ENCODE assay signal across 21 cellular contexts in the genomic region with DNA sequence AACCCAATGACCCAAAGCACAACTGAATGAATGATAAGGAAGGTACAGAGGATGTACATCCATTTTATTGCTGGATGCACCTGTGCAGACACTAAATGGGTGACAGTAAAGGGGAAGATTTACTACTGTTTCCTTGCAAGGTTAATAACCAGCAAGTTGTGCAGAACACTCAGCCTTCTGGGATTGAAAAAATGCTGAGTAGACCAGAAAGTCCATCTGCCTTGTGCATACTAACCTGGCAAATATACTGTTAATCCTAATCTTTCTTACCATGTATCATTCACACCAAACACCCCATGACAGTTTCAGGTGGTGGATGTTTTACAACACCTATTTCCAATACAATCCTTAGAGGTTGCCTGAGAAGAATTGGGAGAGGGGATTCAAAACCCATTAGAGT.
DNase-seq lines count a peak whose midpoint lies in the region; ATAC-seq, FAIRE-seq and TF ChIP-seq lines count a peak whose summit lies in the region.
"Had no signal": no experiment of that assay in that cellular context is flagged by ENCODE, and none has a peak within 500 bp of the region (broad histone marks: within the 10 kb centered on the region; RNA-seq: fewer than 3 reads in every experiment).

No MANE protein-coding gene starts in this region.

- BruUV-seq in IMR-90 (replicated peaks; lab: Mats Ljungman, UMichigan) (no TSS peak), K562 (replicated peaks; lab: Mats Ljungman, UMichigan) (no TSS peak)

- dilution Hi-C loops in IMR-90 (cut with HindIII; ENCODE audit: low sequenced_read_pairs, unreplicated experiment): no loop called here

- H3K9me3 ChIP-seq in A549 (peaks cover 11% of the 10 kb centered on the region; the same call in 2 of the 3 replicates), IMR-90 (ENCODE audit: control insufficient read depth, insufficient read depth, low read length) (no peaks in the 10 kb centered on the region), K562 (replicated peaks; ENCODE audit: control insufficient read depth, insufficient read depth, low read depth, low read length) (no peaks in the 10 kb centered on the region), breast epithelium (peaks cover 0 to 14% of the 10 kb centered on the region in 2 donors)
- H3K9me3 ChIP-seq: BE2C, BLaER1 had no signal

- TF ChIP-seq RAD21 in A549 (conservative IDR thresholded peaks at IDR 0.05 in 1 of 2, IDR thresholded peaks at IDR 0.05 in 1 of 2) (no peak), IMR-90 (IDR thresholded peaks at IDR 0.05; ENCODE audit: low read length) (no peak), K562 (CRISPR knock-in tag; conservative IDR thresholded peaks at IDR 0.05 in 1 of 2, IDR thresholded peaks at IDR 0.05 in 1 of 2) (no peak)

- H2BK120ac ChIP-seq in IMR-90 (ENCODE audit: low read depth, low read length): no peak overlapping the region

- H2AFZ ChIP-seq in IMR-90 (replicated peaks; ENCODE audit: low read length, poor library complexity): no peak overlapping the region
- no peak overlapping the region for H2AFZ ChIP-seq in K562 (ENCODE audit: low read depth, low read length)

- DNase-seq in A549 (ENCODE audit: low read depth in 1 of 2, low spot score in 1 of 2) (no peak), IMR-90 (no peak), K562 (ENCODE audit: extremely low read depth in 1 of 4, low spot score in 3 of 4) (no peak), breast epithelium (ENCODE audit: low spot score in 2 of 2) (no peak), COLO829 (ENCODE audit: low spot score) (no peak)
- DNase-seq: 8988T; BE2C; C1 segment of cervical spinal cord; Caco-2; Calu3; CD4-positive, alpha-beta memory T cell; CD4-positive, CD25-positive, alpha-beta regulatory T cell; CD8-positive, alpha-beta memory T cell; DMS79 treated with DMSO at 0.1 percent for 48 hours; GF-D8 had no signal

- no peaks in the 10 kb centered on the region for H3K79me2 ChIP-seq in K562 (ENCODE audit: control insufficient read depth, insufficient read depth, low read length)

- no peak overlapping the region for H2BK5ac ChIP-seq in IMR-90 (ENCODE audit: low read depth, low read length, poor library complexity, severe bottlenecking)

- TF ChIP-seq POLR2A in A549 (IDR thresholded peaks at IDR 0.05; ENCODE audit: low read length): no peak
- no peak for TF ChIP-seq POLR2A in IMR-90 (IDR thresholded peaks at IDR 0.05; ENCODE audit: low read depth, low read length)
- no peak for TF ChIP-seq POLR2A in K562 (conservative IDR thresholded peaks at IDR 0.05)
- TF ChIP-seq POLR2A in breast epithelium (IDR thresholded peaks at IDR 0.05): no peak

- no peak overlapping the region for H3K4me2 ChIP-seq in A549
- H3K4me2 ChIP-seq in IMR-90 (ENCODE audit: low read depth, low read length): no peak overlapping the region
- no peak overlapping the region for H3K4me2 ChIP-seq in K562 (ENCODE audit: insufficient read depth, low read length)
- H3K4me2 ChIP-seq: BLaER1 had no signal

- TF ChIP-seq EP300 in A549 (IDR thresholded peaks at IDR 0.05) (no peak), K562 (IDR thresholded peaks at IDR 0.05; ENCODE audit: low read length) (no peak)

- no peak for TF ChIP-seq CTCF in A549 (IDR thresholded peaks at IDR 0.05)
- no peak for TF ChIP-seq CTCF in IMR-90 (conservative IDR thresholded peaks at IDR 0.05; ENCODE audit: low read depth, low read length)
- no peak for TF ChIP-seq CTCF in K562 (IDR thresholded peaks at IDR 0.05 in 2 of 3, conservative IDR thresholded peaks at IDR 0.05 in 1 of 3; ENCODE audit: insufficient read depth in 2 of 3, low read depth in 1 of 3, low read length in 3 of 3)
- TF ChIP-seq CTCF in breast epithelium (IDR thresholded peaks at IDR 0.05): no peak

- H3K36me3 ChIP-seq in IMR-90 (ENCODE audit: control insufficient read depth, insufficient read depth, low read length) (no peaks in the 10 kb centered on the region), K562 (ENCODE audit: control insufficient read depth, insufficient read depth, low read length) (no peaks in the 10 kb centered on the region), breast epithelium (no peaks in the 10 kb centered on the region)
- H3K36me3 ChIP-seq: BE2C, BLaER1 had no signal

- H4K20me1 ChIP-seq in IMR-90 (ENCODE audit: insufficient read depth, low read length) (no peaks in the 10 kb centered on the region), K562 (replicated peaks; ENCODE audit: control insufficient read depth, insufficient read depth, low read length) (no peaks in the 10 kb centered on the region)
- H4K20me1 ChIP-seq: BLaER1 had no signal

- H2AK5ac ChIP-seq in IMR-90 (ENCODE audit: low read depth, low read length): no peak overlapping the region

- POLR2A ChIA-PET in A549 (lab: Yijun Ruan, JAX): no interaction called here
- POLR2A ChIA-PET in IMR-90 (lab: Charles Lee; ENCODE audit: unreplicated experiment): no interaction called here
- POLR2A ChIA-PET in K562 (lab: Yijun Ruan, JAX): no interaction called here

- H3K9ac ChIP-seq in IMR-90 (ENCODE audit: low read depth, low read length) (no peak overlapping the region), K562 (ENCODE audit: insufficient read depth in 1 of 2, low read depth in 2 of 2, low read length in 2 of 2) (no peak overlapping the region)
- H3K9ac ChIP-seq: BLaER1 had no signal

- intact Hi-C loops in IMR-90 (cut with micrococcal nuclease) (no loop called here), K562 (cut with micrococcal nuclease) (no loop called here), breast epithelium (cut with DNase I; ENCODE audit: low total_unique reads) (no loop called here)

- H4K8ac ChIP-seq in IMR-90 (ENCODE audit: low read depth in 2 of 2, low read length in 2 of 2): no peak overlapping the region

- H3K79me1 ChIP-seq in IMR-90 (ENCODE audit: low read depth in 1 of 2, low read length in 2 of 2): no peaks in the 10 kb centered on the region

- no peak overlapping the region for H4K5ac ChIP-seq in IMR-90 (ENCODE audit: low read depth, low read length)

- in situ Hi-C loops in IMR-90 (cut with MboI; ENCODE audit: low sequenced_read_pairs) (no loop called here), K562 (cut with MboI) (no loop called here)

- no peak overlapping the region for H3K4ac ChIP-seq in IMR-90 (ENCODE audit: low read depth, low read length)

- no peak overlapping the region for H2AK9ac ChIP-seq in IMR-90 (replicated peaks; ENCODE audit: low read depth, low read length, poor library complexity)

- H3K9me1 ChIP-seq in IMR-90 (ENCODE audit: insufficient read depth, low read length): no peaks in the 10 kb centered on the region
- H3K9me1 ChIP-seq in K562 (ENCODE audit: control insufficient read depth, insufficient read depth, low read length): no peaks in the 10 kb centered on the region

- H3K14ac ChIP-seq in IMR-90 (replicated peaks; ENCODE audit: low read depth, low read length): no peak overlapping the region

- H3K4me3 ChIP-seq in A549 (no peak overlapping the region), IMR-90 (ENCODE audit: insufficient read depth, low read depth, low read length) (no peak overlapping the region), K562 (no peak overlapping the region), breast epithelium (no peak overlapping the region)
- H3K4me3 ChIP-seq: BLaER1 had no signal

- H3K4me1 ChIP-seq in A549 (no peaks in the 10 kb centered on the region), IMR-90 (ENCODE audit: control insufficient read depth, insufficient read depth, low read length) (no peaks in the 10 kb centered on the region), K562 (replicated peaks in 1 of 2; ENCODE audit: control insufficient read depth in 2 of 2, insufficient read depth in 2 of 2, low read length in 2 of 2) (no peaks in the 10 kb centered on the region), breast epithelium (no peaks in the 10 kb centered on the region)
- H3K4me1 ChIP-seq: BE2C, BLaER1, Caco-2 had no signal

- H3K27ac ChIP-seq in A549 (no peak overlapping the region), IMR-90 (ENCODE audit: insufficient read depth, low read length) (no peak overlapping the region), K562 (ENCODE audit: extremely low read depth, low read depth, low read length) (no peak overlapping the region), breast epithelium (no peak overlapping the region)
- H3K27ac ChIP-seq: BLaER1 had no signal

- no peaks in the 10 kb centered on the region for H3K27me3 ChIP-seq in IMR-90 (ENCODE audit: control insufficient read depth, insufficient read depth, low read length)
- no peaks in the 10 kb centered on the region for H3K27me3 ChIP-seq in K562 (ENCODE audit: control insufficient read depth in 2 of 2, insufficient read depth in 2 of 2, low read length in 2 of 2)
- no peaks in the 10 kb centered on the region for H3K27me3 ChIP-seq in breast epithelium
- H3K27me3 ChIP-seq: BE2C, BLaER1 had no signal

- H2BK15ac ChIP-seq in IMR-90 (ENCODE audit: low read depth, low read length): no peak overlapping the region

- no peak overlapping the region for H4K91ac ChIP-seq in IMR-90 (ENCODE audit: insufficient read depth, low read depth, low read length)

- CTCF ChIA-PET in A549 (lab: Yijun Ruan, JAX): no interaction called here
- CTCF ChIA-PET in IMR-90 (lab: Yijun Ruan, JAX): no interaction called here
- CTCF ChIA-PET in K562 (lab: Yijun Ruan, JAX; ENCODE audit: low intra/inter-chr PET ratio): no interaction called here

- H3K56ac ChIP-seq in IMR-90 (ENCODE audit: extremely low read depth, insufficient read depth, low read length): no peak overlapping the region

- H3K18ac ChIP-seq in IMR-90 (ENCODE audit: low read depth, low read length): no peak overlapping the region

- FAIRE-seq in A549 (lab: Jason Lieb, UNC): no peak
- FAIRE-seq in K562 (lab: Jason Lieb, UNC): no peak
- FAIRE-seq: A204.1, D721Med, G401.6, GM12891, GM19239 had no signal

- no peak overlapping the region for H3K23ac ChIP-seq in IMR-90 (ENCODE audit: low read depth, low read length)

- no peak for ATAC-seq in A549
- ATAC-seq in IMR-90 (ENCODE audit: low read depth): no peak
- ATAC-seq in K562: no peak

- no peak overlapping the region for H2BK20ac ChIP-seq in IMR-90 (ENCODE audit: low read depth, low read length)

TF ChIP-seq in A549, 52 proteins besides CTCF, POLR2A, EP300 and RAD21 (continues in another document):
- TF ChIP-seq JUN (IDR thresholded peaks at IDR 0.05) (no peak), RCOR1 (IDR thresholded peaks at IDR 0.05; ENCODE audit: low read depth, low read length) (no peak), SMC3 (IDR thresholded peaks at IDR 0.05) (no peak), HDAC2 (IDR thresholded peaks at IDR 0.05) (no peak), ZNF302 (CRISPR knock-in tag; IDR thresholded peaks at IDR 0.05) (no peak)

TF ChIP-seq in IMR-90, 13 proteins besides CTCF, POLR2A, EP300 and RAD21 (continues in another document):
- TF ChIP-seq RCOR1 (IDR thresholded peaks at IDR 0.05; ENCODE audit: insufficient replicate concordance, low read length): no peak

TF ChIP-seq in K562, 482 proteins besides CTCF, POLR2A, EP300 and RAD21 (continues in another document):
- no peak for TF ChIP-seq RBM14 (IDR thresholded peaks at IDR 0.05; ENCODE audit: borderline replicate concordance, insufficient read depth, low read depth, low read length)

Comparison
In these comparisons a context has a peak if more than half of its experiments do, and no peak if none do; other contexts are left out.
1. Of the 35 proteins assayed by ChIP-seq in both K562 and A549: peak only in K562: none; only in A549: MAFK; in both: none; in neither: 34.